ENCODE assay signal across 26 cellular contexts in the genomic region with DNA sequence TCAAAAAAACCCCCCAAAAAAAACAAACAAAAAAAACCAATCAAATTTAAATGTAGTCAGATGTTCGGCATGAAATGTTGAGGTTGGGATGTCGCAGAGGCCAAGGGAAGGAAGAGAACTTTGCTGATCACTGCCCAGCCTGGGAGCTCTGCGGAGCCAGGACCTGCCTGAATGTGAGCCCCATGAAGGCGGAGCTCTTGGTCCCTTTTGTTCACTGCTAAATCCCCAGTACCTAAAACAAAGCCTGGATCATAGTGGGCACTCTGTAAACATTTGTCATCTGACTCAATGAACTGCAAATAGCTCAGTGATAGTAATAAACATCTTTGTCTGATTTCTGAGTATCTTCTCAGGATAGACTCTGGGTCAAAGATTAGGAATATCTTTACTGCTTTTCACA.
"Had no signal": no experiment of that assay in that cellular context is flagged by ENCODE, and none has a peak within 500 bp of the region (broad histone marks: within the 10 kb centered on the region; RNA-seq: fewer than 3 reads in every experiment).

No MANE protein-coding gene starts in this region.

- H3K27ac ChIP-seq: adrenal gland, body of pancreas, breast epithelium, KMS-11, WERI-Rb-1 had no signal

- H3K4me1 ChIP-seq: adrenal gland, body of pancreas, breast epithelium had no signal

- H3K4me2 ChIP-seq: KMS-11 had no signal

- H3K9me3 ChIP-seq: adrenal gland, body of pancreas, breast epithelium had no signal

- H3K9ac ChIP-seq: KMS-11 had no signal

- DNase-seq: activated CD4-positive, alpha-beta T cell treated with anti-CD3 and anti-CD28 coated beads, Interleukin-2, amount 10 ng/mL, durations not matched to agents 24 days and 14 days; activated CD4-positive, alpha-beta T cell treated with anti-CD3 and anti-CD28 coated beads, Interleukin-2, amount 50 U/mL, for 4 hours; activated CD8-positive, alpha-beta T cell treated with anti-CD3 and anti-CD28 coated beads for 36 hours; activated gamma-delta T cell; activated naive CD4-positive, alpha-beta T cell treated with Interleukin-2 at 50 U/mL for 16 hours; activated T-cell treated with anti-CD3 and anti-CD28 coated beads, Interleukin-2, amount 50 U/mL, for 24 hours; adrenal gland; body of pancreas; NCI-H1105; NCI-H1417 treated with DMSO at 0.1 percent for 48 hours; NCI-H187 treated with DMSO at 0.1 percent for 48 hours; NCI-H2081; NCI-H2171 treated with DMSO at 0.1 percent for 48 hours; NCI-H226; NCI-H446 treated with DMSO at 0.1 percent for 48 hours; NCI-H524; NCI-H69; Right ventricle myocardium superior; SW 1271; T-helper 1 cell; T-helper 2 cell; T-helper 9 cell; WERI-Rb-1 had no signal

- H3K4me3 ChIP-seq: adrenal gland, body of pancreas, breast epithelium had no signal

- H3K36me3 ChIP-seq: adrenal gland, breast epithelium, WERI-Rb-1 had no signal

- H3K27me3 ChIP-seq: adrenal gland, body of pancreas, breast epithelium had no signal

- FAIRE-seq: astrocyte had no signal
